25 cellular contexts compared by ENCODE assay signal in the genomic region with DNA sequence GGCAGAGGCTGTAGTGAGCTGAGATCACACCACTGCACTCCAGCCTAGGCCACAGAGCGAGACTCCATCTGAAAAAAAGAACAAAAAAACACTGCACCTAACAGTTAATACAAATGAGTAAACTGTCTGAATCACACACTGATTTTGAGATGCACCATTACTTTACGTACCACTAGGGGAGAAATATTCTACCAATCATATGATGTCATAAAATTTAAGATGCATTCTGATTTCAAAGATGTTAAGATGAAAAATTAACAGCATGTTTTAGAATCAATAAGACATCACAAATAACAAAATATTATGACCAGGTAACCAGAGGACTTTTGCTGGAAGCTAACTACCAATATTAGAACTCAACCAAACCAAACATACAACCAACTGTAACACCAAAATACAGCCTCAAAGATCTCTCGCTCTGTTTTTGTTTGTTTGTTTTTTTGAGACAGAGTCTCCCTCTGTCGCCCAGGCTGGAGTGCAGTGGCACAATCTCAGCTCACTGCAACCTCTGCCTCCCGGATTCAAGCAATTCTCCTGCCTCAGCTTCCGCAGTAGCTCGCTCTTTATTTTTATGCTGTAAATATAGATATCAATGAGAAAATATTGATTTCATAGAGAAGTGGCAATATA. TPM values are rescaled to one million over a fixed set of nuclear protein-coding genes. Genes with fewer than 3 reads are reported as not detected.
DNase-seq lines count a peak whose midpoint lies in the region; ATAC-seq and TF ChIP-seq lines count a peak whose summit lies in the region.
"Had no signal": no experiment of that assay in that cellular context is flagged by ENCODE, and none has a peak within 500 bp of the region (broad histone marks: within the 10 kb centered on the region; RNA-seq: fewer than 3 reads in every experiment).

No MANE protein-coding gene starts in this region.

- in situ Hi-C loops in gastrocnemius medialis (cut with MboI; ENCODE audit: low sequenced_read_pairs in 4 of 4): no loop called here

- peak overlapping the region; percentile 27 for H3K27ac Mint-ChIP-seq in activated naive CD4-positive, alpha-beta T cell treated with anti-CD3 and anti-CD28 coated beads, Interleukin-2, amount 50 U/mL, for 24 hours
- H3K27ac Mint-ChIP-seq in T-helper 17 cell (peak overlapping the region; percentile 6), immature natural killer cell (peak overlapping the region; percentile 27 to 70 (median 52))
- H3K27ac Mint-ChIP-seq: dendritic cell treated with granulocyte-macrophage colony-stimulating factor and Interleukin-4, amounts not matched to agents 40 ng/mL and 50 ng/mL, for 4 days; stimulated activated memory B cell treated with anti-CD40 and anti-IgM and Interleukin-4, amounts not matched to agents 10 μg/mL and 1 μg/mL and 100 μg/mL, for 72 hours; T-helper 1 cell treated with Interleukin-12 subunit alpha and Interleukin-12 subunit beta and Interleukin-4 antibody, amounts not matched to agents 30 μg/mL and 1 μg/mL, for 36 hours had no signal

- intact Hi-C loops in gastrocnemius medialis (cut with DNase I; ENCODE audit: low total_unique reads): no loop called here

- TF ChIP-seq CTCF in gastrocnemius medialis (IDR thresholded peaks at IDR 0.05 in 4 of 5, conservative IDR thresholded peaks at IDR 0.05 in 1 of 5): no peak

- no peaks in the 10 kb centered on the region for H3K27me3 Mint-ChIP-seq in activated naive CD4-positive, alpha-beta T cell treated with anti-CD3 and anti-CD28 coated beads, Interleukin-2, amount 50 U/mL, for 24 hours
- H3K27me3 Mint-ChIP-seq in T-helper 17 cell (no peaks in the 10 kb centered on the region), immature natural killer cell (ENCODE audit: low read depth in 3 of 3) (no peaks in the 10 kb centered on the region)
- H3K27me3 Mint-ChIP-seq: dendritic cell treated with granulocyte-macrophage colony-stimulating factor and Interleukin-4, amounts not matched to agents 40 ng/mL and 50 ng/mL, for 4 days; stimulated activated memory B cell treated with anti-CD40 and anti-IgM and Interleukin-4, amounts not matched to agents 10 μg/mL and 1 μg/mL and 100 μg/mL, for 72 hours had no signal

- TF ChIP-seq POLR2A in gastrocnemius medialis (IDR thresholded peaks at IDR 0.05): no peak

- H3K36me3 Mint-ChIP-seq in activated naive CD4-positive, alpha-beta T cell treated with anti-CD3 and anti-CD28 coated beads, Interleukin-2, amount 50 U/mL, for 24 hours: peaks cover 3% of the 10 kb centered on the region
- H3K36me3 Mint-ChIP-seq in T-helper 17 cell (ENCODE audit: low read depth) (no peaks in the 10 kb centered on the region), immature natural killer cell (no peaks in the 10 kb centered on the region)
- H3K36me3 Mint-ChIP-seq: activated naive CD4-positive, alpha-beta T cell treated with anti-CD3 and anti-CD28 coated beads, Interleukin-2, amount 50 U/mL, for 72 hours; stimulated activated memory B cell treated with anti-CD40 and anti-IgM and Interleukin-4, amounts not matched to agents 10 μg/mL and 1 μg/mL and 100 μg/mL, for 72 hours had no signal

- no peaks in the 10 kb centered on the region for H3K9me3 Mint-ChIP-seq in activated naive CD4-positive, alpha-beta T cell treated with anti-CD3 and anti-CD28 coated beads, Interleukin-2, amount 50 U/mL, for 24 hours
- H3K9me3 Mint-ChIP-seq in immature natural killer cell: no peaks in the 10 kb centered on the region
- H3K9me3 Mint-ChIP-seq: activated naive CD4-positive, alpha-beta T cell treated with anti-CD3 and anti-CD28 coated beads, Interleukin-2, amount 50 U/mL, for 72 hours; activated T-cell treated with anti-CD3 and anti-CD28 coated beads, Interleukin-2, amount 50 U/mL, for 4 hours; dendritic cell treated with granulocyte-macrophage colony-stimulating factor and Interleukin-4, amounts not matched to agents 40 ng/mL and 50 ng/mL, for 4 days; stimulated activated memory B cell treated with anti-CD40 and anti-IgM and Interleukin-4, amounts not matched to agents 10 μg/mL and 1 μg/mL and 100 μg/mL, for 72 hours; T-helper 1 cell treated with Interleukin-12 subunit alpha and Interleukin-12 subunit beta and Interleukin-4 antibody, amounts not matched to agents 30 μg/mL and 1 μg/mL, for 36 hours had no signal

- H3K9me3 ChIP-seq in T-helper 17 cell (ENCODE audit: control insufficient read depth, low read length, poor library complexity, severe bottlenecking): no peaks in the 10 kb centered on the region
- no peaks in the 10 kb centered on the region for H3K9me3 ChIP-seq in gastrocnemius medialis
- H3K9me3 ChIP-seq: body of pancreas, right atrium auricular region, testis had no signal

- H3K27me3 ChIP-seq in gastrocnemius medialis: no peaks in the 10 kb centered on the region
- H3K27me3 ChIP-seq: body of pancreas, right atrium auricular region, testis had no signal

- H3K4me1 ChIP-seq in gastrocnemius medialis: peaks cover 44 to 46% of the 10 kb centered on the region in 2 donors
- H3K4me1 ChIP-seq: testis had no signal

- no peak for DNase-seq in activated naive CD4-positive, alpha-beta T cell treated with anti-CD3 and anti-CD28 coated beads, Interleukin-2, amount 50 U/mL, for 16 hours
- DNase-seq in T-helper 17 cell (no peak), immature natural killer cell (no peak), gastrocnemius medialis (no peak)
- DNase-seq: activated CD4-positive, alpha-beta T cell treated with anti-CD3 and anti-CD28 coated beads, Interleukin-2, amount 50 U/mL, for 48 hours; activated T-cell treated with anti-CD3 and anti-CD28 coated beads, Interleukin-2, amount 50 U/mL, for 4 hours; body of pancreas; DMS79 treated with DMSO at 0.1 percent for 48 hours; GOT3; left cardiac atrium; NCI-H1105 treated with DMSO at 0.1 percent for 48 hours; NCI-H69; occipital lobe; SHP77 treated with DMSO at 0.1 percent for 48 hours; testis; WERI-Rb-1 had no signal

- peak overlapping the region in 1 of 4 donors; percentile 20 for H3K4me3 ChIP-seq in gastrocnemius medialis
- H3K4me3 ChIP-seq: body of pancreas, right atrium auricular region, testis had no signal

- H3K4me3 Mint-ChIP-seq in activated naive CD4-positive, alpha-beta T cell treated with anti-CD3 and anti-CD28 coated beads, Interleukin-2, amount 50 U/mL, for 24 hours: no peak overlapping the region
- H3K4me3 Mint-ChIP-seq in T-helper 17 cell (no peak overlapping the region), immature natural killer cell (no peak overlapping the region)
- H3K4me3 Mint-ChIP-seq: activated T-cell treated with anti-CD3 and anti-CD28 coated beads, Interleukin-2, amount 50 U/mL, for 4 hours; dendritic cell treated with granulocyte-macrophage colony-stimulating factor and Interleukin-4, amounts not matched to agents 40 ng/mL and 50 ng/mL, for 4 days; stimulated activated memory B cell treated with anti-CD40 and anti-IgM and Interleukin-4, amounts not matched to agents 10 μg/mL and 1 μg/mL and 100 μg/mL, for 72 hours; T-helper 1 cell treated with Interleukin-12 subunit alpha and Interleukin-12 subunit beta and Interleukin-4 antibody, amounts not matched to agents 30 μg/mL and 1 μg/mL, for 36 hours had no signal

- peaks cover 75% of the 10 kb centered on the region for H3K4me1 Mint-ChIP-seq in activated naive CD4-positive, alpha-beta T cell treated with anti-CD3 and anti-CD28 coated beads, Interleukin-2, amount 50 U/mL, for 24 hours
- peaks cover 49% of the 10 kb centered on the region for H3K4me1 Mint-ChIP-seq in T-helper 17 cell
- peaks cover 60 to 83% of the 10 kb centered on the region in 2 donors for H3K4me1 Mint-ChIP-seq in immature natural killer cell

- ATAC-seq in T-helper 17 cell: no peak
- ATAC-seq in gastrocnemius medialis: peak; percentile 20 to 32
- no peak for ATAC-seq in GM19395 (IDR thresholded peaks at IDR 0.05; ENCODE audit: unreplicated experiment)
- no peak for ATAC-seq in HG03135 (IDR thresholded peaks at IDR 0.05; ENCODE audit: unreplicated experiment)
- ATAC-seq in GM21619 (IDR thresholded peaks at IDR 0.05; ENCODE audit: unreplicated experiment): no peak
- ATAC-seq: activated naive CD4-positive, alpha-beta T cell treated with anti-CD3 and anti-CD28 coated beads, Interleukin-2, amount 50 U/mL, for 72 hours; body of pancreas; stimulated activated memory B cell treated with anti-CD40 and anti-IgM and Interleukin-4, amounts not matched to agents 10 μg/mL and 1 μg/mL and 100 μg/mL, for 72 hours had no signal

- H3K27ac ChIP-seq in gastrocnemius medialis: peak overlapping the region; percentile 68 to 77 (median 72)
- H3K27ac ChIP-seq: body of pancreas, right atrium auricular region, testis, WERI-Rb-1 had no signal

- H3K36me3 ChIP-seq in gastrocnemius medialis: no peaks in the 10 kb centered on the region
- H3K36me3 ChIP-seq: right atrium auricular region, WERI-Rb-1 had no signal

RNA-seq across cellular contexts. Expression of gene GLG1, which starts 31.6 kb away (rescaled TPM):
- total RNA-seq in T-helper 17 cell (100 to 1,000 TPM; 166 to 180 TPM), gastrocnemius medialis (100 to 1,000 TPM in 2 of 4 donors, 10 to 100 TPM in 2; 72.0 to 170 (median 105) TPM)
- polyA plus RNA-seq in immature natural killer cell: 100 to 1,000 TPM in 1 of 3 donors, 10 to 100 TPM in 2; 80.8 to 190 (median 86.3) TPM

Comparison
In these comparisons a context has a peak if more than half of its experiments do, and no peak if none do; other contexts are left out.
1. ATAC-seq: peak in gastrocnemius medialis (2 of 2); none in T-helper 17 cell (single experiment), GM19395 (single experiment), HG03135 (single experiment) and GM21619 (single experiment).
2. Peak in every context shown above with its lines, with median percentiles within 50 percentile points of each other: H3K27ac Mint-ChIP-seq.